Comparison of ENCODE assay signal across 1 cellular context in the genomic region with DNA sequence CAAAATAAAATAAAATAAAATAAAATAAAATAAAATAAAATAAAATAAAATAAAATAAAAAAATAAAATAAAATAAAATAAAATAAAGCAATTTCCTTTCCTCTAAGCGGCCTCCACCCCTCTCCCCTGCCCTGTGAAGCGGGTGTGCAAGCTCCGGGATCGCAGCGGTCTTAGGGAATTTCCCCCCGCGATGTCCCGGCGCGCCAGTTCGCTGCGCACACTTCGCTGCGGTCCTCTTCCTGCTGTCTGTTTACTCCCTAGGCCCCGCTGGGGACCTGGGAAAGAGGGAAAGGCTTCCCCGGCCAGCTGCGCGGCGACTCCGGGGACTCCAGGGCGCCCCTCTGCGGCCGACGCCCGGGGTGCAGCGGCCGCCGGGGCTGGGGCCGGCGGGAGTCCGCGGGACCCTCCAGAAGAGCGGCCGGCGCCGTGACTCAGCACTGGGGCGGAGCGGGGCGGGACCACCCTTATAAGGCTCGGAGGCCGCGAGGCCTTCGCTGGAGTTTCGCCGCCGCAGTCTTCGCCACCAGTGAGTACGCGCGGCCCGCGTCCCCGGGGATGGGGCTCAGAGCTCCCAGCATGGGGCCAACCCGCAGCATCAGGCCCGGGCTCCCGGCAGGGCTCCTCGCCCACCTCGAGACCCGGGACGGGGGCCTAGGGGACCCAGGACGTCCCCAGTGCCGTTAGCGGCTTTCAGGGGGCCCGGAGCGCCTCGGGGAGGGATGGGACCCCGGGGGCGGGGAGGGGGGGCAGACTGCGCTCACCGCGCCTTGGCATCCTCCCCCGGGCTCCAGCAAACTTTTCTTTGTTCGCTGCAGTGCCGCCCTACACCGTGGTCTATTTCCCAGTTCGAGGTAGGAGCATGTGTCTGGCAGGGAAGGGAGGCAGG.
A peak's percentile ranks its signal among the peaks of the same experiment; 100 is the strongest.
TF ChIP-seq lines count a peak whose summit lies in the region.

A gene (plus strand): TSS at position 494 of the 886 bp plus-strand sequence. CDS start 32 bp downstream, at position 526.

TF ChIP-seq in K562, 482 proteins besides CTCF, POLR2A, EP300 and RAD21 (continued from another document and continues in another):
- TF ChIP-seq, protein P1, sequence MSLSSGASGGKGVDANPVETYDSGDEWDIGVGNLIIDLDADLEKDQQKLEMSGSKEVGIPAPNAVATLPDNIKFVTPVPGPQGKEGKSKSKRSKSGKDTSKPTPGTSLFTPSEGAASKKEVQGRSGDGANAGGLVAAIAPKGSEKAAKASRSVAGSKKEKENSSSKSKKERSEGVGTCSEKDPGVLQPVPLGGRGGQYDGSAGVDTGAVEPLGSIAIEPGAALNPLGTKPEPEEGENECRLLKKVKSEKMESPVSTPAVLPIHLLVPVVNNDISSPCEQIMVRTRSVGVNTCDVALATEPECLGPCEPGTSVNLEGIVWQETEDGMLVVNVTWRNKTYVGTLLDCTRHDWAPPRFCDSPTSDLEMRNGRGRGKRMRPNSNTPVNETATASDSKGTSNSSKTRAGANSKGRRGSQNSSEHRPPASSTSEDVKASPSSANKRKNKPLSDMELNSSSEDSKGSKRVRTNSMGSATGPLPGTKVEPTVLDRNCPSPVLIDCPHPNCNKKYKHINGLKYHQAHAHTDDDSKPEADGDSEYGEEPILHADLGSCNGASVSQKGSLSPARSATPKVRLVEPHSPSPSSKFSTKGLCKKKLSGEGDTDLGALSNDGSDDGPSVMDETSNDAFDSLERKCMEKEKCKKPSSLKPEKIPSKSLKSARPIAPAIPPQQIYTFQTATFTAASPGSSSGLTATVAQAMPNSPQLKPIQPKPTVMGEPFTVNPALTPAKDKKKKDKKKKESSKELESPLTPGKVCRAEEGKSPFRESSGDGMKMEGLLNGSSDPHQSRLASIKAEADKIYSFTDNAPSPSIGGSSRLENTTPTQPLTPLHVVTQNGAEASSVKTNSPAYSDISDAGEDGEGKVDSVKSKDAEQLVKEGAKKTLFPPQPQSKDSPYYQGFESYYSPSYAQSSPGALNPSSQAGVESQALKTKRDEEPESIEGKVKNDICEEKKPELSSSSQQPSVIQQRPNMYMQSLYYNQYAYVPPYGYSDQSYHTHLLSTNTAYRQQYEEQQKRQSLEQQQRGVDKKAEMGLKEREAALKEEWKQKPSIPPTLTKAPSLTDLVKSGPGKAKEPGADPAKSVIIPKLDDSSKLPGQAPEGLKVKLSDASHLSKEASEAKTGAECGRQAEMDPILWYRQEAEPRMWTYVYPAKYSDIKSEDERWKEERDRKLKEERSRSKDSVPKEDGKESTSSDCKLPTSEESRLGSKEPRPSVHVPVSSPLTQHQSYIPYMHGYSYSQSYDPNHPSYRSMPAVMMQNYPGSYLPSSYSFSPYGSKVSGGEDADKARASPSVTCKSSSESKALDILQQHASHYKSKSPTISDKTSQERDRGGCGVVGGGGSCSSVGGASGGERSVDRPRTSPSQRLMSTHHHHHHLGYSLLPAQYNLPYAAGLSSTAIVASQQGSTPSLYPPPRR (CRISPR knock-in tag; IDR thresholded peaks at IDR 0.05; ENCODE audit: borderline replicate concordance), result no peak
- TF ChIP-seq PCBP1 (IDR thresholded peaks at IDR 0.05; ENCODE audit: low read depth, low read length, poor library complexity, severe bottlenecking), result peak; percentile 38
- TF ChIP-seq CBX2 (IDR thresholded peaks at IDR 0.05; ENCODE audit: insufficient read depth, low read length, poor library complexity, severe bottlenecking), result no peak
- TF ChIP-seq PRPF4 (IDR thresholded peaks at IDR 0.05; ENCODE audit: insufficient read depth, low read depth, low read length, poor library complexity, severe bottlenecking), result no peak
- TF ChIP-seq PTBP1 (IDR thresholded peaks at IDR 0.05; ENCODE audit: low read depth, low read length), result no peak
- peak; percentile 57 for TF ChIP-seq SMC3 (conservative IDR thresholded peaks at IDR 0.05; ENCODE audit: insufficient read depth, low read depth, low read length)
- TF ChIP-seq KLF1 (tag; IDR thresholded peaks at IDR 0.05), result peak; percentile 63; the same call in 1 of the 2 replicates
- TF ChIP-seq SMAD4 (CRISPR knock-in tag; conservative IDR thresholded peaks at IDR 0.05), result peak; percentile 86
- TF ChIP-seq ZFX (CRISPR knock-in tag; IDR thresholded peaks at IDR 0.05), result peak; percentile 99
- TF ChIP-seq MBD2 (IDR thresholded peaks at IDR 0.05; ENCODE audit: borderline replicate concordance, low read depth), result peak; percentile 78; the same call in 1 of the 2 replicates
- TF ChIP-seq CHCHD3 (CRISPR knock-in tag; IDR thresholded peaks at IDR 0.05), result no peak; the same call in 1 of the 2 replicates
- TF ChIP-seq RCOR1 (IDR thresholded peaks at IDR 0.05; ENCODE audit: borderline replicate concordance in 1 of 2, low read depth in 2 of 2, low read length in 2 of 2), result peak in 1 of 2 experiments; percentile 43; a peak in 2 of 4 replicates
- 0 out of 2 replicates have a peak, but pooled peaks have one; percentile 21 for TF ChIP-seq KLF16 (IDR thresholded peaks at IDR 0.05)
- TF ChIP-seq, protein P2, sequence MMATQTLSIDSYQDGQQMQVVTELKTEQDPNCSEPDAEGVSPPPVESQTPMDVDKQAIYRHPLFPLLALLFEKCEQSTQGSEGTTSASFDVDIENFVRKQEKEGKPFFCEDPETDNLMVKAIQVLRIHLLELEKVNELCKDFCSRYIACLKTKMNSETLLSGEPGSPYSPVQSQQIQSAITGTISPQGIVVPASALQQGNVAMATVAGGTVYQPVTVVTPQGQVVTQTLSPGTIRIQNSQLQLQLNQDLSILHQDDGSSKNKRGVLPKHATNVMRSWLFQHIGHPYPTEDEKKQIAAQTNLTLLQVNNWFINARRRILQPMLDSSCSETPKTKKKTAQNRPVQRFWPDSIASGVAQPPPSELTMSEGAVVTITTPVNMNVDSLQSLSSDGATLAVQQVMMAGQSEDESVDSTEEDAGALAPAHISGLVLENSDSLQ (IDR thresholded peaks at IDR 0.05), result no peak
- TF ChIP-seq, protein P3, sequence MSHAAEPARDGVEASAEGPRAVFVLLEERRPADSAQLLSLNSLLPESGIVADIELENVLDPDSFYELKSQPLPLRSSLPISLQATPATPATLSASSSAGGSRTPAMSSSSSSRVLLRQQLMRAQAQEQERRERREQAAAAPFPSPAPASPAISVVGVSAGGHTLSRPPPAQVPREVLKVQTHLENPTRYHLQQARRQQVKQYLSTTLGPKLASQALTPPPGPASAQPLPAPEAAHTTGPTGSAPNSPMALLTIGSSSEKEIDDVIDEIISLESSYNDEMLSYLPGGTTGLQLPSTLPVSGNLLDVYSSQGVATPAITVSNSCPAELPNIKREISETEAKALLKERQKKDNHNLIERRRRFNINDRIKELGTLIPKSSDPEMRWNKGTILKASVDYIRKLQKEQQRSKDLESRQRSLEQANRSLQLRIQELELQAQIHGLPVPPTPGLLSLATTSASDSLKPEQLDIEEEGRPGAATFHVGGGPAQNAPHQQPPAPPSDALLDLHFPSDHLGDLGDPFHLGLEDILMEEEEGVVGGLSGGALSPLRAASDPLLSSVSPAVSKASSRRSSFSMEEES (CRISPR knock-in tag; IDR thresholded peaks at IDR 0.05), result no peak
- no peak for TF ChIP-seq ZNF165 (CRISPR knock-in tag; IDR thresholded peaks at IDR 0.05; ENCODE audit: borderline replicate concordance)
- TF ChIP-seq MCM3 (IDR thresholded peaks at IDR 0.05), result no peak
- TF ChIP-seq, protein P4, sequence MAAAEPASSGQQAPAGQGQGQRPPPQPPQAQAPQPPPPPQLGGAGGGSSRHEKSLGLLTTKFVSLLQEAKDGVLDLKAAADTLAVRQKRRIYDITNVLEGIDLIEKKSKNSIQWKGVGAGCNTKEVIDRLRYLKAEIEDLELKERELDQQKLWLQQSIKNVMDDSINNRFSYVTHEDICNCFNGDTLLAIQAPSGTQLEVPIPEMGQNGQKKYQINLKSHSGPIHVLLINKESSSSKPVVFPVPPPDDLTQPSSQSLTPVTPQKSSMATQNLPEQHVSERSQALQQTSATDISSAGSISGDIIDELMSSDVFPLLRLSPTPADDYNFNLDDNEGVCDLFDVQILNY (CRISPR knock-in tag; IDR thresholded peaks at IDR 0.05), result no peak; the same call in 1 of the 2 replicates
- TF ChIP-seq, protein P5, sequence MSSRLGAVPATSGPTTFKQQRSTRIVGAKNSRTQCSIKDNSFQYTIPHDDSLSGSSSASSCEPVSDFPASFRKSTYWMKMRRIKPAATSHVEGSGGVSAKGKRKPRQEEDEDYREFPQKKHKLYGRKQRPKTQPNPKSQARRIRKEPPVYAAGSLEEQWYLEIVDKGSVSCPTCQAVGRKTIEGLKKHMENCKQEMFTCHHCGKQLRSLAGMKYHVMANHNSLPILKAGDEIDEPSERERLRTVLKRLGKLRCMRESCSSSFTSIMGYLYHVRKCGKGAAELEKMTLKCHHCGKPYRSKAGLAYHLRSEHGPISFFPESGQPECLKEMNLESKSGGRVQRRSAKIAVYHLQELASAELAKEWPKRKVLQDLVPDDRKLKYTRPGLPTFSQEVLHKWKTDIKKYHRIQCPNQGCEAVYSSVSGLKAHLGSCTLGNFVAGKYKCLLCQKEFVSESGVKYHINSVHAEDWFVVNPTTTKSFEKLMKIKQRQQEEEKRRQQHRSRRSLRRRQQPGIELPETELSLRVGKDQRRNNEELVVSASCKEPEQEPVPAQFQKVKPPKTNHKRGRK (tag; IDR thresholded peaks at IDR 0.05), result no peak
- peak; percentile 99 for TF ChIP-seq POLR2G (IDR thresholded peaks at IDR 0.05; ENCODE audit: low read depth, low read length)
- peak; percentile 23 for TF ChIP-seq HDAC3 (IDR thresholded peaks at IDR 0.05; ENCODE audit: borderline replicate concordance, partially characterized antibody)
- peak; percentile 97 for TF ChIP-seq NFE2 (IDR thresholded peaks at IDR 0.05; ENCODE audit: low read depth)
- peak; percentile 68 to 84 for TF ChIP-seq MAZ (CRISPR knock-in tag; conservative IDR thresholded peaks at IDR 0.05 in 1 of 2, IDR thresholded peaks at IDR 0.05 in 1 of 2)
- TF ChIP-seq KLF6 (CRISPR knock-in tag; IDR thresholded peaks at IDR 0.05; ENCODE audit: borderline replicate concordance), result no peak
- TF ChIP-seq GTF2E2 (tag; IDR thresholded peaks at IDR 0.05), result peak; percentile 61; the same call in 1 of the 2 replicates
- no peak for TF ChIP-seq NR3C1 (CRISPR knock-in tag; IDR thresholded peaks at IDR 0.05)
- no peak for TF ChIP-seq PHB2 (IDR thresholded peaks at IDR 0.05; ENCODE audit: low read depth)
- no peak for TF ChIP-seq RFX1 (IDR thresholded peaks at IDR 0.05)
- no peak for TF ChIP-seq ILK (tag; IDR thresholded peaks at IDR 0.05; ENCODE audit: borderline replicate concordance, low read depth)
- TF ChIP-seq, protein P6, sequence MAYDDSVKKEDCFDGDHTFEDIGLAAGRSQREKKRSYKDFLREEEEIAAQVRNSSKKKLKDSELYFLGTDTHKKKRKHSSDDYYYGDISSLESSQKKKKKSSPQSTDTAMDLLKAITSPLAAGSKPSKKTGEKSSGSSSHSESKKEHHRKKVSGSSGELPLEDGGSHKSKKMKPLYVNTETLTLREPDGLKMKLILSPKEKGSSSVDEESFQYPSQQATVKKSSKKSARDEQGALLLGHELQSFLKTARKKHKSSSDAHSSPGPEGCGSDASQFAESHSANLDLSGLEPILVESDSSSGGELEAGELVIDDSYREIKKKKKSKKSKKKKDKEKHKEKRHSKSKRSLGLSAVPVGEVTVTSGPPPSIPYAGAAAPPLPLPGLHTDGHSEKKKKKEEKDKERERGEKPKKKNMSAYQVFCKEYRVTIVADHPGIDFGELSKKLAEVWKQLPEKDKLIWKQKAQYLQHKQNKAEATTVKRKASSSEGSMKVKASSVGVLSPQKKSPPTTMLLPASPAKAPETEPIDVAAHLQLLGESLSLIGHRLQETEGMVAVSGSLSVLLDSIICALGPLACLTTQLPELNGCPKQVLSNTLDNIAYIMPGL (CRISPR knock-in tag; IDR thresholded peaks at IDR 0.05), result peak; percentile 25; the same call in 1 of the 2 replicates
- no peak for TF ChIP-seq ZC3H4 (CRISPR knock-in tag; IDR thresholded peaks at IDR 0.05; ENCODE audit: borderline replicate concordance)
- TF ChIP-seq FIP1L1 (IDR thresholded peaks at IDR 0.05; ENCODE audit: low read depth, low read length, poor library complexity, severe bottlenecking), result peak; percentile 51
- TF ChIP-seq, protein P7, sequence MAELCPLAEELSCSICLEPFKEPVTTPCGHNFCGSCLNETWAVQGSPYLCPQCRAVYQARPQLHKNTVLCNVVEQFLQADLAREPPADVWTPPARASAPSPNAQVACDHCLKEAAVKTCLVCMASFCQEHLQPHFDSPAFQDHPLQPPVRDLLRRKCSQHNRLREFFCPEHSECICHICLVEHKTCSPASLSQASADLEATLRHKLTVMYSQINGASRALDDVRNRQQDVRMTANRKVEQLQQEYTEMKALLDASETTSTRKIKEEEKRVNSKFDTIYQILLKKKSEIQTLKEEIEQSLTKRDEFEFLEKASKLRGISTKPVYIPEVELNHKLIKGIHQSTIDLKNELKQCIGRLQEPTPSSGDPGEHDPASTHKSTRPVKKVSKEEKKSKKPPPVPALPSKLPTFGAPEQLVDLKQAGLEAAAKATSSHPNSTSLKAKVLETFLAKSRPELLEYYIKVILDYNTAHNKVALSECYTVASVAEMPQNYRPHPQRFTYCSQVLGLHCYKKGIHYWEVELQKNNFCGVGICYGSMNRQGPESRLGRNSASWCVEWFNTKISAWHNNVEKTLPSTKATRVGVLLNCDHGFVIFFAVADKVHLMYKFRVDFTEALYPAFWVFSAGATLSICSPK (IDR thresholded peaks at IDR 0.05; ENCODE audit: borderline replicate concordance), result no peak
- no peak for TF ChIP-seq ZNF644 (tag; IDR thresholded peaks at IDR 0.05; ENCODE audit: low read depth)
- TF ChIP-seq, protein P8, sequence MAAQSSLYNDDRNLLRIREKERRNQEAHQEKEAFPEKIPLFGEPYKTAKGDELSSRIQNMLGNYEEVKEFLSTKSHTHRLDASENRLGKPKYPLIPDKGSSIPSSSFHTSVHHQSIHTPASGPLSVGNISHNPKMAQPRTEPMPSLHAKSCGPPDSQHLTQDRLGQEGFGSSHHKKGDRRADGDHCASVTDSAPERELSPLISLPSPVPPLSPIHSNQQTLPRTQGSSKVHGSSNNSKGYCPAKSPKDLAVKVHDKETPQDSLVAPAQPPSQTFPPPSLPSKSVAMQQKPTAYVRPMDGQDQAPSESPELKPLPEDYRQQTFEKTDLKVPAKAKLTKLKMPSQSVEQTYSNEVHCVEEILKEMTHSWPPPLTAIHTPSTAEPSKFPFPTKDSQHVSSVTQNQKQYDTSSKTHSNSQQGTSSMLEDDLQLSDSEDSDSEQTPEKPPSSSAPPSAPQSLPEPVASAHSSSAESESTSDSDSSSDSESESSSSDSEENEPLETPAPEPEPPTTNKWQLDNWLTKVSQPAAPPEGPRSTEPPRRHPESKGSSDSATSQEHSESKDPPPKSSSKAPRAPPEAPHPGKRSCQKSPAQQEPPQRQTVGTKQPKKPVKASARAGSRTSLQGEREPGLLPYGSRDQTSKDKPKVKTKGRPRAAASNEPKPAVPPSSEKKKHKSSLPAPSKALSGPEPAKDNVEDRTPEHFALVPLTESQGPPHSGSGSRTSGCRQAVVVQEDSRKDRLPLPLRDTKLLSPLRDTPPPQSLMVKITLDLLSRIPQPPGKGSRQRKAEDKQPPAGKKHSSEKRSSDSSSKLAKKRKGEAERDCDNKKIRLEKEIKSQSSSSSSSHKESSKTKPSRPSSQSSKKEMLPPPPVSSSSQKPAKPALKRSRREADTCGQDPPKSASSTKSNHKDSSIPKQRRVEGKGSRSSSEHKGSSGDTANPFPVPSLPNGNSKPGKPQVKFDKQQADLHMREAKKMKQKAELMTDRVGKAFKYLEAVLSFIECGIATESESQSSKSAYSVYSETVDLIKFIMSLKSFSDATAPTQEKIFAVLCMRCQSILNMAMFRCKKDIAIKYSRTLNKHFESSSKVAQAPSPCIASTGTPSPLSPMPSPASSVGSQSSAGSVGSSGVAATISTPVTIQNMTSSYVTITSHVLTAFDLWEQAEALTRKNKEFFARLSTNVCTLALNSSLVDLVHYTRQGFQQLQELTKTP (IDR thresholded peaks at IDR 0.05; ENCODE audit: low read depth in 1 of 2, partially characterized antibody in 2 of 2), result no peak
- TF ChIP-seq CTBP1 (IDR thresholded peaks at IDR 0.05; ENCODE audit: borderline replicate concordance), result peak; percentile 84
- TF ChIP-seq ATF1 (CRISPR knock-in tag; IDR thresholded peaks at IDR 0.05), result 0 out of 2 replicates have a peak, but pooled peaks have one; percentile 9
- peak; percentile 29 for TF ChIP-seq ATF1 (tag; IDR thresholded peaks at IDR 0.05)
- 0 out of 2 replicates have a peak, but pooled peaks have one; percentile 6 for TF ChIP-seq ZNF197 (CRISPR knock-in tag; IDR thresholded peaks at IDR 0.05; ENCODE audit: low read depth)
